In genomic region chr10:16545126-16545736, GRCh38 we compare ENCODE assay signal across 10 cellular contexts. TPM values are rescaled to one million over a fixed set of nuclear protein-coding genes. Genes with fewer than 3 reads are reported as not detected.
DNase-seq lines count a peak whose midpoint lies in the region; ATAC-seq and TF ChIP-seq lines count a peak whose summit lies in the region.
"Had no signal": no experiment of that assay in that cellular context is flagged by ENCODE, and none has a peak within 500 bp of the region (broad histone marks: within the 10 kb centered on the region; RNA-seq: fewer than 3 reads in every experiment).

No MANE protein-coding gene starts in this region.

- TF ChIP-seq POLR2A in sigmoid colon (IDR thresholded peaks at IDR 0.05): no peak

- no peaks in the 10 kb centered on the region for H4K20me1 ChIP-seq in hepatocyte (ENCODE audit: insufficient read depth, poor library complexity, severe bottlenecking)

- DNase-seq in DMS114 treated with DMSO at 0.1 percent for 48 hours (lab: John Stamatoyannopoulos, UW; ENCODE audit: unreplicated experiment): peak; percentile 77
- DNase-seq in LHCN-M2 (ENCODE audit: low read depth): peak; percentile 26
- peak; percentile 21 for DNase-seq in activated CD8-positive, alpha-beta T cell treated with anti-CD3 and anti-CD28 coated beads for 36 hours
- DNase-seq in hepatocyte (ENCODE audit: low spot score): peak; percentile 43
- DNase-seq in ureter (ENCODE audit: low spot score): no peak
- no peak for DNase-seq in activated effector memory CD4-positive, alpha-beta T cell treated with anti-CD3 and anti-CD28 coated beads, Interleukin-2, amount 50 U/mL, for 16 hours
- DNase-seq in sigmoid colon: no peak

- no peaks in the 10 kb centered on the region for H3K4me1 Mint-ChIP-seq in activated CD8-positive, alpha-beta T cell treated with anti-CD3 and anti-CD28 coated beads for 36 hours (ENCODE audit: low read depth)

- POLR2A ChIA-PET in activated CD8-positive, alpha-beta T cell treated with anti-CD3 and anti-CD28 coated beads for 36 hours (lab: Charles Lee): no interaction called here

- no peak overlapping the region for H3K4me3 Mint-ChIP-seq in activated CD8-positive, alpha-beta T cell treated with anti-CD3 and anti-CD28 coated beads for 36 hours
- H3K4me3 Mint-ChIP-seq: naive thymus-derived CD8-positive, alpha-beta T cell had no signal

- no peaks in the 10 kb centered on the region for H3K79me2 ChIP-seq in hepatocyte

- 36% methylated on average over 7 of the region's 7 CpGs for WGBS in hepatocyte (ENCODE audit: low lambda C conversion rate, missing lambda C conversion rate)
- WGBS in sigmoid colon, 2 donors: 34% methylated on average over 7 of the region's 7 CpGs

- H3K4me3 ChIP-seq in hepatocyte (no peak overlapping the region), sigmoid colon (no peak overlapping the region)

- H3K27ac Mint-ChIP-seq in activated CD8-positive, alpha-beta T cell treated with anti-CD3 and anti-CD28 coated beads for 36 hours: no peak overlapping the region
- H3K27ac Mint-ChIP-seq: naive thymus-derived CD8-positive, alpha-beta T cell had no signal

- H3K9me2 ChIP-seq in hepatocyte (replicated peaks; ENCODE audit: insufficient read depth): no peaks in the 10 kb centered on the region

- ATAC-seq in GM19351 (IDR thresholded peaks at IDR 0.05; ENCODE audit: unreplicated experiment): peak; percentile 89
- no peak for ATAC-seq in activated CD8-positive, alpha-beta T cell treated with anti-CD3 and anti-CD28 coated beads for 36 hours
- ATAC-seq: naive thymus-derived CD8-positive, alpha-beta T cell had no signal

- H2AFZ ChIP-seq in hepatocyte: no peak overlapping the region

- CTCF ChIA-PET in activated CD8-positive, alpha-beta T cell treated with anti-CD3 and anti-CD28 coated beads for 36 hours (lab: Charles Lee): interaction anchor here (0.6 to 1.9 kb wide), 10 partner anchors 9 to 643 kb away, joined by 3 to 10 read pairs (median 4); no protein-coding TSS in a partner anchor

- no peak for TF ChIP-seq EP300 in sigmoid colon (IDR thresholded peaks at IDR 0.05)

- H3K4me2 ChIP-seq in hepatocyte: no peak overlapping the region

- H3K9me3 Mint-ChIP-seq in activated CD8-positive, alpha-beta T cell treated with anti-CD3 and anti-CD28 coated beads for 36 hours: no peaks in the 10 kb centered on the region
- H3K9me3 Mint-ChIP-seq: naive thymus-derived CD8-positive, alpha-beta T cell had no signal

- no peaks in the 10 kb centered on the region for H3K27me3 ChIP-seq in hepatocyte
- H3K27me3 ChIP-seq in sigmoid colon: no peaks in the 10 kb centered on the region

- H3K4me1 ChIP-seq in hepatocyte (ENCODE audit: insufficient read depth) (no peaks in the 10 kb centered on the region), sigmoid colon (no peaks in the 10 kb centered on the region)

- intact Hi-C loops in activated CD8-positive, alpha-beta T cell treated with anti-CD3 and anti-CD28 coated beads for 36 hours (cut with micrococcal nuclease): loop anchor here (5.0 kb wide), 1 partner anchor 643 kb away; no protein-coding TSS in a partner anchor
- intact Hi-C loops in sigmoid colon (cut with DNase I): no loop called here

- no peak overlapping the region for H3K27ac ChIP-seq in hepatocyte
- H3K27ac ChIP-seq in sigmoid colon: no peak overlapping the region

- no peaks in the 10 kb centered on the region for H3K36me3 Mint-ChIP-seq in activated CD8-positive, alpha-beta T cell treated with anti-CD3 and anti-CD28 coated beads for 36 hours (ENCODE audit: low read depth)
- H3K36me3 Mint-ChIP-seq: naive thymus-derived CD8-positive, alpha-beta T cell had no signal

- peaks cover 14% of the 10 kb centered on the region for H3K27me3 Mint-ChIP-seq in activated CD8-positive, alpha-beta T cell treated with anti-CD3 and anti-CD28 coated beads for 36 hours

- H3K9me3 ChIP-seq in hepatocyte (ENCODE audit: low read depth): no peaks in the 10 kb centered on the region
- H3K9me3 ChIP-seq in sigmoid colon: no peaks in the 10 kb centered on the region

- H3K36me3 ChIP-seq in hepatocyte (replicated peaks; ENCODE audit: insufficient read depth, low read depth) (no peaks in the 10 kb centered on the region), sigmoid colon (no peaks in the 10 kb centered on the region)

- TF ChIP-seq CTCF in activated CD8-positive, alpha-beta T cell treated with anti-CD3 and anti-CD28 coated beads for 36 hours (IDR thresholded peaks at IDR 0.05): peak; percentile 54
- TF ChIP-seq CTCF in hepatocyte (IDR thresholded peaks at IDR 0.05; ENCODE audit: poor library complexity) (peak; percentile 68), sigmoid colon (IDR thresholded peaks at IDR 0.05) (peak in 1 of 4 experiments; percentile 38)

RNA-seq across cellular contexts. Expression of gene C1QL3, which starts 23.6 kb away (rescaled TPM):
- total RNA-seq in LHCN-M2 (2014; rRNA removed): not detected in 2 replicates
- 0.09 TPM for polyA plus RNA-seq in LHCN-M2 (2012)
- total RNA-seq in activated CD8-positive, alpha-beta T cell treated with anti-CD3 and anti-CD28 coated beads for 36 hours: under 1 TPM in 1 of 2 experiments, not detected in 1; 0.16 TPM
- total RNA-seq in hepatocyte: 0.52 and 0.53 TPM in 2 replicates
- 0.52 and 0.82 TPM in 2 replicates for polyA plus RNA-seq in hepatocyte
- 0.39 TPM for total RNA-seq in ureter
- under 1 TPM in 2 of 4 donors, not detected in 2; 0.14 to 0.36 TPM for total RNA-seq in sigmoid colon
- polyA plus RNA-seq in sigmoid colon: under 1 TPM in 1 of 3 donors, not detected in 2; 0.04 TPM
- total RNA-seq: naive thymus-derived CD8-positive, alpha-beta T cell; T-helper 2 cell treated with Interferon-gamma antibody and Interleukin-4, amounts not matched to agents 100 ng/mL and 5 ng/mL, for 36 hours had no signal

Comparison
In these comparisons a context has a peak if more than half of its experiments do, and no peak if none do; other contexts are left out.
1. DNase-seq: peak in DMS114 treated with DMSO at 0.1 percent for 48 hours (single experiment), LHCN-M2 (single experiment), activated CD8-positive, alpha-beta T cell treated with anti-CD3 and anti-CD28 coated beads for 36 hours (single experiment) and hepatocyte (single experiment); none in ureter (single experiment), activated effector memory CD4-positive, alpha-beta T cell treated with anti-CD3 and anti-CD28 coated beads, Interleukin-2, amount 50 U/mL, for 16 hours (single experiment) and sigmoid colon (single experiment).